Comparison of ENCODE assay signal across 13 cellular contexts in genomic region chr13:26679945-26680516, GRCh38.
DNase-seq lines count a peak whose midpoint lies in the region; ATAC-seq and TF ChIP-seq lines count a peak whose summit lies in the region.
"Had no signal": no experiment of that assay in that cellular context is flagged by ENCODE, and none has a peak within 500 bp of the region (broad histone marks: within the 10 kb centered on the region; RNA-seq: fewer than 3 reads in every experiment).

No MANE protein-coding gene starts in this region.

- H3K27me3 ChIP-seq in mesendoderm (ENCODE audit: insufficient read depth, low read length, poor library complexity) (no peaks in the 10 kb centered on the region), transverse colon (no peaks in the 10 kb centered on the region)
- H3K27me3 ChIP-seq: spleen, vagina had no signal

- H3K4me3 ChIP-seq in mesendoderm (ENCODE audit: low read length) (no peak overlapping the region), transverse colon (no peak overlapping the region)
- H3K4me3 ChIP-seq: spleen, vagina had no signal

- no peak overlapping the region for H3K4me2 ChIP-seq in mesendoderm (ENCODE audit: low read length)

- DNase-seq in COLO829 (ENCODE audit: low spot score) (peak; percentile 19), NCI-H2171 treated with DMSO at 0.1 percent for 48 hours (lab: John Stamatoyannopoulos, UW) (peak; percentile 46), mesendoderm (peak; percentile 77), transverse colon (no peak), D341Med (ENCODE audit: low spot score) (no peak)
- no peak for DNase-seq in activated CD8-positive, alpha-beta memory T cell treated with anti-CD3 and anti-CD28 coated beads, Interleukin-2, amount 50 U/mL, for 48 hours
- DNase-seq: activated naive CD8-positive, alpha-beta T cell treated with anti-CD3 and anti-CD28 coated beads, Interleukin-2, amount 10 ng/mL, durations not matched to agents 7 days and 5 days; naive thymus-derived CD4-positive, alpha-beta T cell; NCI-H187; spleen had no signal

- H2BK15ac ChIP-seq in mesendoderm (replicated peaks; ENCODE audit: low read depth): no peak overlapping the region

- H3K79me1 ChIP-seq in mesendoderm (ENCODE audit: low read length): no peaks in the 10 kb centered on the region

- H4K5ac ChIP-seq in mesendoderm (ENCODE audit: low read length): no peak overlapping the region

- intact Hi-C loops in transverse colon (cut with DNase I; ENCODE audit: low total_unique reads): no loop called here

- H3K56ac ChIP-seq in mesendoderm (ENCODE audit: low read length): peak overlapping the region; percentile 37

- H4K8ac ChIP-seq in mesendoderm (ENCODE audit: low read depth, low read length): no peak overlapping the region

- H3K9me3 ChIP-seq in transverse colon: no peaks in the 10 kb centered on the region
- H3K9me3 ChIP-seq: spleen, vagina had no signal

- H3K4me1 ChIP-seq in mesendoderm (ENCODE audit: control insufficient read depth, low read depth, low read length) (peaks cover 2% of the 10 kb centered on the region), transverse colon (no peaks in the 10 kb centered on the region)
- H3K4me1 ChIP-seq: vagina had no signal

- no peak overlapping the region for H3K18ac ChIP-seq in mesendoderm (ENCODE audit: low read length)

- WGBS in mesendoderm (ENCODE audit: extremely low coverage, insufficient coverage, low lambda C conversion rate): no CpG with 5 or more reads among the region's 11 CpGs
- 73 to 89% methylated on average over 8 to 11 of the region's 11 CpGs for WGBS in transverse colon (ENCODE audit: low coverage in 1 of 2), 2 donors

- H2BK5ac ChIP-seq in mesendoderm (ENCODE audit: low read length): no peak overlapping the region

- H3K36me3 ChIP-seq in mesendoderm (ENCODE audit: control insufficient read depth, insufficient read depth, low read length): no peaks in the 10 kb centered on the region
- no peaks in the 10 kb centered on the region for H3K36me3 ChIP-seq in transverse colon

- no peak for ATAC-seq in HG03139 (IDR thresholded peaks at IDR 0.05; ENCODE audit: unreplicated experiment)
- ATAC-seq: naive thymus-derived CD4-positive, alpha-beta T cell had no signal

- H3K27ac ChIP-seq in cingulate gyrus (ENCODE audit: low read depth, low read length) (peak overlapping the region; percentile 63), mesendoderm (ENCODE audit: low read depth, low read length) (no peak overlapping the region), transverse colon (no peak overlapping the region)
- H3K27ac ChIP-seq: spleen, vagina had no signal

- in situ Hi-C loops in transverse colon (cut with MboI; ENCODE audit: low pct_ligation_motif_present in 1 of 4, low pct_unique_long_range_greater_than_20kb in 1 of 4, low sequenced_read_pairs in 3 of 4): loop anchor here in 1 of 4 donors (25.0 kb wide), 2 partner anchors 168 to 493 kb away; no protein-coding TSS in a partner anchor

- no peak for TF ChIP-seq POLR2A in transverse colon (IDR thresholded peaks at IDR 0.05)

- H2BK120ac ChIP-seq in mesendoderm (ENCODE audit: low read depth, low read length): no peak overlapping the region

- H3K9ac ChIP-seq in mesendoderm (ENCODE audit: low read length): no peak overlapping the region

- no peak for TF ChIP-seq EP300 in transverse colon (IDR thresholded peaks at IDR 0.05; ENCODE audit: low read depth)

- no peak overlapping the region for H2AK5ac ChIP-seq in mesendoderm (ENCODE audit: low read length)

- H3K79me2 ChIP-seq in mesendoderm (ENCODE audit: control insufficient read depth, insufficient read depth, low read length): no peaks in the 10 kb centered on the region

- H3K4ac ChIP-seq in mesendoderm (ENCODE audit: low read depth, low read length): no peak overlapping the region

- no peak overlapping the region for H3K23ac ChIP-seq in mesendoderm (ENCODE audit: low read length)

- TF ChIP-seq CTCF in transverse colon (IDR thresholded peaks at IDR 0.05): no peak

Comparison
In these comparisons a context has a peak if more than half of its experiments do, and no peak if none do; other contexts are left out.
1. DNase-seq: peak in COLO829 (single experiment), NCI-H2171 treated with DMSO at 0.1 percent for 48 hours (single experiment) and mesendoderm (single experiment); none in transverse colon (single experiment), activated CD8-positive, alpha-beta memory T cell treated with anti-CD3 and anti-CD28 coated beads, Interleukin-2, amount 50 U/mL, for 48 hours (single experiment) and D341Med (single experiment).